Comparison of ENCODE assay signal across 9 cellular contexts in genomic region chr9:120541921-120542320, GRCh38.
"Had no signal": no experiment of that assay in that cellular context is flagged by ENCODE, and none has a peak within 500 bp of the region (broad histone marks: within the 10 kb centered on the region; RNA-seq: fewer than 3 reads in every experiment).

No MANE protein-coding gene starts in this region.

- H3K27me3 Mint-ChIP-seq: IgD-negative memory B cell had no signal

- H3K4me3 Mint-ChIP-seq: HFFc6, IgD-negative memory B cell had no signal

- H3K9ac ChIP-seq: GM23248 had no signal

- H3K27ac ChIP-seq: GM23248, HL-60 had no signal

- DNase-seq: GM23248, GOT3, H7, HFFc6 had no signal

- H3K9me3 Mint-ChIP-seq: HFFc6, IgD-negative memory B cell had no signal

- H3K27ac Mint-ChIP-seq: HFFc6, IgD-negative memory B cell had no signal

- H3K4me3 ChIP-seq: GM23248, HAP-1 had no signal

- H3K9me3 ChIP-seq: HAP-1 had no signal

- H2AFZ ChIP-seq: GM23248 had no signal

- ATAC-seq: HCT116, HepG2 had no signal
